Comparison of ENCODE assay signal across 16 cellular contexts in the genomic region with DNA sequence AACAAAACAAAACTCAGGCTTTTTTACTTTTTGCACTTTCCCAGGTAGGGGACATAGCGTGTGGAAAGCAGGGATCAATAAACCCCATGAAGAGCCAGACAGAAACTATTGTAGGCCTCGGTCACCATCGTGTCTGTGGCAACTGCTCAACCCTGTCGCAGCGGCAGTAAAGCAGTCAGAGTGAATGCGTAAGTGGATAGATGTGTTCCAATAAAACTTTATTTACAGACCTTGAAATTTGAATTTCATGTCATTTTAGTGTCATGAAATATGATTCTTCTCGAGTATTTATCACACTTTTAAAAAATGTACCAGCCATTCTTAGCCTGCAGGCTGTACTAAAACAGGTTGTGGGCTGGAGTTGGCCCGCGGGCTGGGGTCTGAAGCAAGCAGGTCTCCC. TPM values are rescaled to one million over a fixed set of nuclear protein-coding genes. Genes with fewer than 3 reads are reported as not detected.
"Had no signal": no experiment of that assay in that cellular context is flagged by ENCODE, and none has a peak within 500 bp of the region (broad histone marks: within the 10 kb centered on the region; RNA-seq: fewer than 3 reads in every experiment).

No MANE protein-coding gene starts in this region.

- H3K36me3 ChIP-seq: spleen had no signal

- H3K4me3 Mint-ChIP-seq: activated CD4-positive, alpha-beta T cell treated with anti-CD3 and anti-CD28 coated beads, Interleukin-2, amount 10 ng/mL, durations not matched to agents 7 days and 5 days; activated T-helper 1 cell treated with anti-CD3 and anti-CD28 coated beads, Interleukin-12 subunit alpha, Interleukin-12 subunit beta, Interleukin-2, Interleukin-4 antibody, amounts not matched to agents 30 ng/mL and 10 ng/mL and 1 ng/mL, durations not matched to agents 14 hours and 24 hours and 36 hours; brain had no signal

- H3K9me3 ChIP-seq: psoas muscle had no signal

- H3K27ac ChIP-seq: psoas muscle, spleen had no signal

- H3K27me3 Mint-ChIP-seq: brain had no signal

- H3K4me3 ChIP-seq: psoas muscle, spleen had no signal

- H3K36me3 Mint-ChIP-seq: activated naive CD8-positive, alpha-beta T cell treated with anti-CD3 and anti-CD28 coated beads, Interleukin-2, amount 10 ng/mL, durations not matched to agents 7 days and 5 days had no signal

- H3K4me1 ChIP-seq: psoas muscle had no signal

- H3K9me3 Mint-ChIP-seq: activated CD4-positive, alpha-beta T cell treated with anti-CD3 and anti-CD28 coated beads, Interleukin-2, amount 10 ng/mL, durations not matched to agents 7 days and 5 days; activated naive CD8-positive, alpha-beta T cell treated with anti-CD3 and anti-CD28 coated beads, Interleukin-2, amount 10 ng/mL, durations not matched to agents 7 days and 5 days; activated T-helper 1 cell treated with anti-CD3 and anti-CD28 coated beads, Interleukin-12 subunit alpha, Interleukin-12 subunit beta, Interleukin-2, Interleukin-4 antibody, amounts not matched to agents 30 ng/mL and 10 ng/mL and 1 ng/mL, durations not matched to agents 14 hours and 24 hours and 36 hours; stimulated activated naive CD8-positive, alpha-beta T cell treated with anti-CD3 and anti-CD28 coated beads, Interleukin-15, amount 100 ng/mL, for 72 hours; T-helper 2 cell treated with Interferon-gamma antibody and Interleukin-4, amounts not matched to agents 5 μg/mL and 100 μg/mL, for 36 hours had no signal

- ATAC-seq: psoas muscle, sciatic nerve had no signal

- H3K27ac Mint-ChIP-seq: activated CD4-positive, alpha-beta T cell treated with anti-CD3 and anti-CD28 coated beads, Interleukin-2, amount 10 ng/mL, durations not matched to agents 7 days and 5 days; activated naive CD8-positive, alpha-beta T cell treated with anti-CD3 and anti-CD28 coated beads, Interleukin-2, amount 10 ng/mL, durations not matched to agents 7 days and 5 days; activated T-helper 1 cell treated with anti-CD3 and anti-CD28 coated beads, Interleukin-12 subunit alpha, Interleukin-12 subunit beta, Interleukin-2, Interleukin-4 antibody, amounts not matched to agents 30 ng/mL and 10 ng/mL and 1 ng/mL, durations not matched to agents 14 hours and 24 hours and 36 hours; T-helper 2 cell treated with Interferon-gamma antibody and Interleukin-4, amounts not matched to agents 5 μg/mL and 100 μg/mL, for 36 hours had no signal

- DNase-seq: activated CD4-positive, alpha-beta T cell treated with anti-CD3 and anti-CD28 coated beads, Interleukin-2, amount 10 ng/mL, durations not matched to agents 7 days and 5 days; activated naive CD8-positive, alpha-beta T cell treated with anti-CD3 and anti-CD28 coated beads, Interleukin-2, amount 10 ng/mL, durations not matched to agents 7 days and 5 days; cerebellar nuclear complex; effector CD8-positive, alpha-beta T cell; foreskin melanocyte; kidney glomerular epithelial cell; psoas muscle; spleen; stimulated activated naive CD8-positive, alpha-beta T cell treated with anti-CD3 and anti-CD28 coated beads, Interleukin-15, amount 100 ng/mL, for 72 hours had no signal

RNA-seq across cellular contexts. Expression of gene BMP7, which starts 14.5 kb away (rescaled TPM):
- total RNA-seq: activated CD4-positive, alpha-beta T cell treated with anti-CD3 and anti-CD28 coated beads, Interleukin-2, amount 10 ng/mL, durations not matched to agents 7 days and 5 days; activated CD8-positive, alpha-beta memory T cell treated with anti-CD3 and anti-CD28 coated beads for 36 hours; activated naive CD8-positive, alpha-beta T cell treated with anti-CD3 and anti-CD28 coated beads, Interleukin-2, amount 10 ng/mL, durations not matched to agents 7 days and 5 days; fibroblast of lung; osteoblast; psoas muscle had no signal
- polyA plus RNA-seq: fibroblast of lung had no signal
